ENCODE assay signal across 20 cellular contexts in genomic region chr2:103123516-103123915, GRCh38.
DNase-seq lines count a peak whose midpoint lies in the region; ATAC-seq, FAIRE-seq and TF ChIP-seq lines count a peak whose summit lies in the region.
"Had no signal": no experiment of that assay in that cellular context is flagged by ENCODE, and none has a peak within 500 bp of the region (broad histone marks: within the 10 kb centered on the region; RNA-seq: fewer than 3 reads in every experiment).

No MANE protein-coding gene starts in this region.

- no peaks in the 10 kb centered on the region for H3K79me1 ChIP-seq in neuronal stem cell (ENCODE audit: low read depth, low read length)

- no peak overlapping the region for H4K8ac ChIP-seq in neuronal stem cell (ENCODE audit: low read depth, low read length)

- no peaks in the 10 kb centered on the region for H3K36me3 ChIP-seq in neuronal stem cell (replicated peaks in 1 of 2; ENCODE audit: control insufficient read depth in 2 of 2, insufficient read depth in 2 of 2, low read length in 2 of 2)

- no peak overlapping the region for H3K27ac ChIP-seq in A549
- no peak overlapping the region for H3K27ac ChIP-seq in neuronal stem cell (replicated peaks; ENCODE audit: low read length)
- H3K27ac ChIP-seq: C4-2B had no signal

- no peaks in the 10 kb centered on the region for H3K9me3 ChIP-seq in A549
- peaks cover 0 to 3% of the 10 kb centered on the region in 2 donors for H3K9me3 ChIP-seq in neuronal stem cell (replicated peaks in 1 of 2; ENCODE audit: control insufficient read depth in 2 of 2, insufficient read depth in 1 of 2, low read depth in 1 of 2, low read length in 2 of 2)

- no peak overlapping the region for H2BK12ac ChIP-seq in neuronal stem cell (ENCODE audit: low read length)

- peak overlapping the region; percentile 56 for H2AK5ac ChIP-seq in neuronal stem cell (ENCODE audit: low read depth, low read length)

- TF ChIP-seq POLR2A in A549 (IDR thresholded peaks at IDR 0.05; ENCODE audit: low read length) = no peak

- no peak overlapping the region for H4K91ac ChIP-seq in neuronal stem cell (ENCODE audit: low read depth, low read length, poor library complexity)

- H3K18ac ChIP-seq in neuronal stem cell (ENCODE audit: low read length) = peak overlapping the region; percentile 68

- no peaks in the 10 kb centered on the region for H3K4me1 ChIP-seq in A549
- H3K4me1 ChIP-seq in neuronal stem cell (ENCODE audit: control insufficient read depth in 2 of 2, insufficient read depth in 1 of 2, low read depth in 1 of 2, low read length in 2 of 2) = no peaks in the 10 kb centered on the region

- POLR2A ChIA-PET in A549 (lab: Yijun Ruan, JAX) = no interaction called here

- H3K27me3 ChIP-seq in neuronal stem cell (ENCODE audit: control insufficient read depth in 3 of 3, insufficient read depth in 3 of 3, low read depth in 1 of 3, low read length in 3 of 3) = no peaks in the 10 kb centered on the region

- no peak overlapping the region for H3K4me2 ChIP-seq in A549
- no peak overlapping the region for H3K4me2 ChIP-seq in neuronal stem cell (ENCODE audit: insufficient read depth, low read length, poor library complexity, severe bottlenecking)

- H3K4ac ChIP-seq in neuronal stem cell (ENCODE audit: low read length) = no peak overlapping the region

- no peak overlapping the region for H3K23ac ChIP-seq in neuronal stem cell (ENCODE audit: low read depth, low read length, poor library complexity)

- no peak overlapping the region for H3K9ac ChIP-seq in neuronal stem cell (ENCODE audit: low read depth, low read length, poor library complexity)

- H2AFZ ChIP-seq in neuronal stem cell (ENCODE audit: low read length) = no peak overlapping the region

- no peak for DNase-seq in A549 (ENCODE audit: low read depth in 1 of 2, low spot score in 1 of 2)
- DNase-seq in COLO668 (lab: John Stamatoyannopoulos, UW; ENCODE audit: unreplicated experiment) = peak; percentile 12
- peak; percentile 59 to 60 for DNase-seq in NCI-H526 (lab: John Stamatoyannopoulos, UW)
- DNase-seq in neuronal stem cell (ENCODE audit: low spot score) = no peak
- no peak for DNase-seq in SKM-1 (lab: John Stamatoyannopoulos, UW; ENCODE audit: unreplicated experiment)
- no peak for DNase-seq in NAMALWA (ENCODE audit: low spot score)
- DNase-seq: AML-193; CD4-positive, alpha-beta T cell; DMS153; DMS79; GDM1; GOT3; H7; HFFc6 had no signal

- H3K4me3 ChIP-seq in A549 (no peak overlapping the region), neuronal stem cell (ENCODE audit: low read length in 2 of 2) (no peak overlapping the region)

- no peak for TF ChIP-seq RAD21 in A549 (conservative IDR thresholded peaks at IDR 0.05 in 1 of 2, IDR thresholded peaks at IDR 0.05 in 1 of 2)

- no peak overlapping the region for H2BK120ac ChIP-seq in neuronal stem cell (ENCODE audit: low read depth, low read length)

- no peak overlapping the region for H2BK5ac ChIP-seq in neuronal stem cell (ENCODE audit: low read length)

- no peak for ATAC-seq in A549
- ATAC-seq in HG03139 (IDR thresholded peaks at IDR 0.05; ENCODE audit: unreplicated experiment) = no peak
- ATAC-seq: HCT116 had no signal

- CTCF ChIA-PET in A549 (lab: Yijun Ruan, JAX) = no interaction called here

- TF ChIP-seq CTCF in A549 (IDR thresholded peaks at IDR 0.05) = no peak

- TF ChIP-seq EP300 in A549 (IDR thresholded peaks at IDR 0.05) = no peak

- FAIRE-seq in A549 (lab: Jason Lieb, UNC) = no peak
- FAIRE-seq: A204.1, GM12892, GM18507 had no signal

- WGBS in A549 (ENCODE audit: missing lambda C conversion rate) = 15% methylated on average over 2 of the region's 2 CpGs
- WGBS in neuronal stem cell (ENCODE audit: extremely low coverage in 2 of 2, insufficient read length in 2 of 2, insufficient replicate concordance in 1 of 2), 2 donors = no CpG with 5 or more reads among the region's 2 CpGs

- H3K14ac ChIP-seq in neuronal stem cell (ENCODE audit: low read length) = no peak overlapping the region

- no peak overlapping the region for H2BK15ac ChIP-seq in neuronal stem cell (ENCODE audit: low read length)

TF ChIP-seq in A549, 52 proteins besides CTCF, POLR2A, EP300 and RAD21:
- peak; percentile 47 for TF ChIP-seq MAFK (IDR thresholded peaks at IDR 0.05; ENCODE audit: partially characterized antibody)
- no peak for TF ChIP-seq NR3C1 (IDR thresholded peaks at IDR 0.05)

Comparison
In these comparisons a context has a peak if more than half of its experiments do, and no peak if none do; other contexts are left out.
1. DNase-seq: peak in COLO668 (single experiment) and NCI-H526 (2 of 2); none in A549 (0 of 2), neuronal stem cell (single experiment), SKM-1 (single experiment) and NAMALWA (single experiment).